22 cellular contexts compared by ENCODE assay signal in the genomic region with DNA sequence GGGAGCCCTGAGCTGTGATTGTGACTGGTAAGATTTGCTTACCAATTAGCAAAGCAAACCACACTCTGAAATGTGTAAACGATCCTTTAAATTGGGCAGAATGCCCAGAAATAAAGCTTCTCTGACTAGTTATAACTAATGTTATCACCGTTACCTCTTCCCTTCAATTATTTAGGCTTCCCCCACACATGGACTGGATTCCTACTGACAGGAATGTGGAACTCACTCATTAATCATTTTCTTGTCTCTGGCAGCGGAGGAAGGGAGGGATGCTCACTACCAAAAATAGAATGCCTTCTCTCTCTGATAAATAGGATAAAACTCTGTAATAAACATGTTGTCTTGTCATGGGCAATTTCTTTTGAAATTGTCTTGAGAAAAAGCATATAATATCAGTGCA.
DNase-seq lines count a peak whose midpoint lies in the region; ATAC-seq lines count a peak whose summit lies in the region.
"Had no signal": no experiment of that assay in that cellular context is flagged by ENCODE, and none has a peak within 500 bp of the region (broad histone marks: within the 10 kb centered on the region; RNA-seq: fewer than 3 reads in every experiment).

No MANE protein-coding gene starts in this region.

- ATAC-seq in HG02840 (IDR thresholded peaks at IDR 0.05; ENCODE audit: low FRiP score, unreplicated experiment), result no peak
- ATAC-seq in HG03045 (IDR thresholded peaks at IDR 0.05; ENCODE audit: unreplicated experiment), result no peak
- ATAC-seq: natural killer cell treated with Interleukin-12 subunit alpha and Interleukin-12 subunit beta and Interleukin-15 and Interleukin-18, amount 100 ng/mL, for 72 hours; Right ventricle myocardium inferior had no signal

- peak; percentile 1 for DNase-seq in NCI-H2196 (lab: John Stamatoyannopoulos, UW; ENCODE audit: unreplicated experiment)
- DNase-seq in NCI-H2196 treated with DMSO at 0.1 percent for 48 hours (lab: John Stamatoyannopoulos, UW; ENCODE audit: unreplicated experiment), result no peak
- peak; percentile 50 for DNase-seq in NCI-H1694 treated with DMSO at 0.1 percent for 48 hours (lab: John Stamatoyannopoulos, UW)
- DNase-seq in NCI-H774 (lab: John Stamatoyannopoulos, UW), result peak; percentile 36
- DNase-seq in kidney tubule cell (ENCODE audit: low spot score), result peak; percentile 13
- no peak for DNase-seq in activated gamma-delta T cell treated with Interleukin-2 at 50 U/mL for 16 hours
- DNase-seq: activated CD4-positive, alpha-beta memory T cell treated with anti-CD3 and anti-CD28 coated beads, Interleukin-2, amount 10 ng/mL, durations not matched to agents 7 days and 5 days; activated CD4-positive, alpha-beta T cell treated with anti-CD3 and anti-CD28 coated beads for 1 hour; activated naive CD4-positive, alpha-beta T cell treated with anti-CD3 and anti-CD28 coated beads, Interleukin-2, amount 10 ng/mL, durations not matched to agents 7 days and 5 days; adrenal gland; brain microvascular endothelial cell; KG1; kidney; MG63; NCI-H1436 treated with DMSO at 0.1 percent for 48 hours; NCI-H2227 treated with DMSO at 0.1 percent for 48 hours; stimulated activated CD4-positive, alpha-beta T cell treated with anti-CD3 and anti-CD28 coated beads, Interleukin-15, amount 100 ng/mL, for 24 hours; stimulated activated CD4-positive, alpha-beta T cell treated with anti-CD3 and anti-CD28 coated beads, Interleukin-4, amount 100 ng/mL, for 4 hours had no signal

Comparison
In these comparisons a context has a peak if more than half of its experiments do, and no peak if none do; other contexts are left out.
1. DNase-seq: peak in NCI-H2196 (single experiment), NCI-H1694 treated with DMSO at 0.1 percent for 48 hours (single experiment), NCI-H774 (single experiment) and kidney tubule cell (single experiment); none in NCI-H2196 treated with DMSO at 0.1 percent for 48 hours (single experiment) and activated gamma-delta T cell treated with Interleukin-2 at 50 U/mL for 16 hours (single experiment).